In the genomic region with DNA sequence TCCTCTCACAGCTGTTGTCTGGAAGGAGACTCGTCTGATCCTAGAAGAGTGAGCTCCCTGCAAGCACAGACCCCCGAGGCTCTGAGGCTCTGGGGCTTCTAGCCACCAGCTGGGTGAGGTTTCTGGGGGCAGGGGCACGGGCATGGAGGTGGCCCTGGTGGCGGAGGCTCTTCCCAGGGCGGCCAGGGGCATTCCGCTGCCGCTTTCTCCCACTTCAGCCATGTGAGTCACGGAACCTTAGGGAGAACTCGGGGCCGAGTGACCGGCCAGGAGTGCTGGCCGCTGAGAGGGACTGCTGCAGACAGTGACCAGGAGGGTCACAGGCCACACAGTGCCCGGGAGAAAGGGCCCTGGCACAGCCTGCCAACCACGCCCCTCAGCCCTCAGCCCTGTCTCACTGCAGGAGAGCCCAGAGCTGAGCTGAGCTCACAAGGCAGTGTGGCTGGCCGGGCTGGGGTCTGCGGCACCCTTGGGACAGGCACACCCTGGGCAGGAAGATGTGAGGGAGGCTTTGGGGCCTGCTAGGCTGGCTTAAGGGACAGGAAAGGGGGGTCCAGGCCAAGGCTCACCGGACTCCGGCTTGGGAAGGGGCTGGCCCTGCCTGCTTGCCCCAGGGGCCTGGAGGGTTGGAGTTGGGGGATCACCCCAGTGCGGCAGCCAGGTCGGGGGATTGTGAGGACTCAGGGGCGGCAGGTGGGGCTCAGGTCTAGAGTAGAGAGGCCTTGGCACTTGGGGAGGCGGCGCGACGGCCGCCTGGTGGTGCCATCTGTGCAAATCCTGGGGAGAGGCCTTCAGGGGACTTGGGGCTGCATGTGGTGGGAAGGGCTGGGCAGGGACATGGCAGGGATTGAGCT, we compare ENCODE assay signal across 16 cellular contexts. TPM values are rescaled to one million over a fixed set of nuclear protein-coding genes. Genes with fewer than 3 reads are reported as not detected.
DNase-seq lines count a peak whose midpoint lies in the region; ATAC-seq, FAIRE-seq and TF ChIP-seq lines count a peak whose summit lies in the region.
"Had no signal": no experiment of that assay in that cellular context is flagged by ENCODE, and none has a peak within 500 bp of the region (broad histone marks: within the 10 kb centered on the region; RNA-seq: fewer than 3 reads in every experiment).

No MANE protein-coding gene starts in this region.

- H3K4me1 ChIP-seq in right lobe of liver, result no peaks in the 10 kb centered on the region
- no peaks in the 10 kb centered on the region for H3K4me1 ChIP-seq in HepG2 (ENCODE audit: insufficient read depth, low read length)
- peaks cover 0 to 3% of the 10 kb centered on the region in 2 donors for H3K4me1 ChIP-seq in aorta (ENCODE audit: control insufficient read depth in 1 of 2, insufficient read depth in 2 of 2, low read length in 2 of 2)
- H3K4me1 ChIP-seq: A549 had no signal

- no peak for ATAC-seq in right lobe of liver
- ATAC-seq in HepG2, result no peak
- ATAC-seq in left cardiac atrium, result no peak
- ATAC-seq in aorta (ENCODE audit: low FRiP score), result no peak
- ATAC-seq: A549, GM23338 had no signal

- BruUV-seq in HepG2 (replicated peaks; lab: Mats Ljungman, UMichigan), result no TSS peak

- peaks cover 6% of the 10 kb centered on the region for H3K36me3 Mint-ChIP-seq in nephron progenitor cell (ENCODE audit: low read depth)
- H3K36me3 Mint-ChIP-seq: CD4-positive, CD25-positive, alpha-beta regulatory T cell had no signal

- CTCF ChIA-PET in HepG2 (lab: Yijun Ruan, JAX; ENCODE audit: low intra/inter-chr PET ratio, low total read pairs), result no interaction called here

- no peak for FAIRE-seq in HepG2 (lab: Jason Lieb, UNC)
- FAIRE-seq: A549, GM12892 had no signal

- no peak for TF ChIP-seq CTCF in right lobe of liver (IDR thresholded peaks at IDR 0.05)
- no peak for TF ChIP-seq CTCF in HepG2 (CRISPR knock-in tag; IDR thresholded peaks at IDR 0.05)
- TF ChIP-seq CTCF in nephron progenitor cell (IDR thresholded peaks at IDR 0.05), result no peak
- TF ChIP-seq CTCF in lower leg skin (IDR thresholded peaks at IDR 0.05), result no peak

- H3K36me3 ChIP-seq in right lobe of liver, result no peaks in the 10 kb centered on the region
- H3K36me3 ChIP-seq in HepG2 (replicated peaks in 1 of 2; ENCODE audit: control insufficient read depth in 1 of 2, insufficient read depth in 2 of 2, low read length in 2 of 2), result no peaks in the 10 kb centered on the region
- H3K36me3 ChIP-seq in aorta (ENCODE audit: control insufficient read depth in 1 of 2, insufficient read depth in 2 of 2, low read length in 1 of 2), result no peaks in the 10 kb centered on the region

- DNase-seq in right lobe of liver (peak in 2 of 3 donors; percentile 10 to 48), HepG2 (ENCODE audit: low spot score) (no peak), left cardiac atrium (peak; percentile 13), nephron progenitor cell (peak; percentile 4), aorta (peak; percentile 38 to 65), GM03348 (ENCODE audit: low spot score) (no peak), NCI-H82 treated with DMSO at 0.1 percent for 48 hours (lab: John Stamatoyannopoulos, UW; ENCODE audit: unreplicated experiment) (no peak), lower leg skin (ENCODE audit: low spot score in 2 of 2) (no peak)
- DNase-seq: CD4-positive, CD25-positive, alpha-beta regulatory T cell; DMS79; NCI-H1436; NCI-H2029 treated with DMSO at 0.1 percent for 48 hours; NCI-H510A had no signal

- H3K4me2 ChIP-seq in HepG2 (ENCODE audit: low read depth, low read length), result no peak overlapping the region
- H3K4me2 ChIP-seq: A549, GM23338 had no signal

- H3K27me3 ChIP-seq in right lobe of liver (no peaks in the 10 kb centered on the region), HepG2 (ENCODE audit: control insufficient read depth in 1 of 2, insufficient read depth in 2 of 2, low read length in 2 of 2) (peaks cover 0 to 17% of the 10 kb centered on the region in 2 experiments; a peak in 4 of 5 replicates), aorta (ENCODE audit: control insufficient read depth in 1 of 2, insufficient read depth in 2 of 2, low read length in 1 of 2) (no peaks in the 10 kb centered on the region)

- POLR2A ChIA-PET in HepG2 (lab: Yijun Ruan, JAX), result no interaction called here

- no peak overlapping the region for H2AFZ ChIP-seq in HepG2 (ENCODE audit: low read length)
- H2AFZ ChIP-seq: GM23338 had no signal

- peaks cover 4% of the 10 kb centered on the region for H3K9me3 Mint-ChIP-seq in nephron progenitor cell
- H3K9me3 Mint-ChIP-seq: GM23338 had no signal

- in situ Hi-C loops in HepG2 (cut with HindIII; ENCODE audit: extremely low pct_ligation_motif_present, low pct_unique_long_range_greater_than_20kb), result no loop called here

- peaks cover 47% of the 10 kb centered on the region for H3K4me1 Mint-ChIP-seq in nephron progenitor cell
- H3K4me1 Mint-ChIP-seq: CD4-positive, CD25-positive, alpha-beta regulatory T cell; GM23338 had no signal

- no peaks in the 10 kb centered on the region for H3K79me2 ChIP-seq in HepG2 (ENCODE audit: insufficient read depth, low read length)

- H3K9me3 ChIP-seq in right lobe of liver (no peaks in the 10 kb centered on the region), HepG2 (ENCODE audit: low read length) (no peaks in the 10 kb centered on the region), aorta (ENCODE audit: control insufficient read depth, low read length) (no peaks in the 10 kb centered on the region)
- H3K9me3 ChIP-seq: A549 had no signal

- no peak overlapping the region for H3K27ac ChIP-seq in right lobe of liver
- H3K27ac ChIP-seq in HepG2 (ENCODE audit: extremely low read length, insufficient read depth, low read length), result no peak overlapping the region
- H3K27ac ChIP-seq in aorta (ENCODE audit: low read depth in 1 of 2, low read length in 2 of 2), result no peak overlapping the region
- H3K27ac ChIP-seq: A549 had no signal

- no peak overlapping the region for H3K27ac Mint-ChIP-seq in nephron progenitor cell
- H3K27ac Mint-ChIP-seq: CD4-positive, CD25-positive, alpha-beta regulatory T cell; GM23338 had no signal

- intact Hi-C loops in right lobe of liver (cut with DNase I), result no loop called here
- intact Hi-C loops in HepG2 (cut with micrococcal nuclease; ENCODE audit: unreplicated experiment), result no loop called here
- intact Hi-C loops in left cardiac atrium (cut with DNase I), result no loop called here
- intact Hi-C loops in aorta (cut with DNase I), result no loop called here
- intact Hi-C loops in lower leg skin (cut with DNase I; ENCODE audit: low total_unique reads), result no loop called here

- H3K9ac ChIP-seq in HepG2 (ENCODE audit: insufficient read depth, low read depth, low read length), result no peak overlapping the region

- TF ChIP-seq EP300 in HepG2 (IDR thresholded peaks at IDR 0.05; ENCODE audit: low read depth in 2 of 2, low read length in 2 of 2), result no peak
- no peak for TF ChIP-seq EP300 in HepG2 (CRISPR knock-in tag; IDR thresholded peaks at IDR 0.05; ENCODE audit: borderline replicate concordance)

- H3K4me3 Mint-ChIP-seq in nephron progenitor cell, result no peak overlapping the region
- H3K4me3 Mint-ChIP-seq: CD4-positive, CD25-positive, alpha-beta regulatory T cell; GM23338 had no signal

- TF ChIP-seq POLR2A in right lobe of liver (IDR thresholded peaks at IDR 0.05) (no peak), HepG2 (IDR thresholded peaks at IDR 0.05; ENCODE audit: insufficient read depth in 1 of 2, low read depth in 2 of 2, low read length in 2 of 2) (no peak), lower leg skin (IDR thresholded peaks at IDR 0.05) (no peak)

- no peaks in the 10 kb centered on the region for H4K20me1 ChIP-seq in HepG2 (ENCODE audit: insufficient read depth, low read length)

- WGBS in right lobe of liver (ENCODE audit: insufficient coverage, low coverage, low lambda C conversion rate, missing lambda C conversion rate), result 81% methylated on average over 8 of the region's 26 CpGs
- 47% methylated on average over 12 of the region's 26 CpGs for WGBS in HepG2 (ENCODE audit: low lambda C conversion rate)
- 76 to 85% methylated on average over 26 of the region's 26 CpGs for WGBS in aorta, 2 donors
- WGBS in lower leg skin, 2 donors, result 78 to 86% methylated on average over 20 to 24 of the region's 26 CpGs

- H3K4me3 ChIP-seq in right lobe of liver (no peak overlapping the region), HepG2 (replicated peaks in 1 of 3; ENCODE audit: insufficient read depth in 1 of 3, low read depth in 2 of 3, low read length in 3 of 3) (no peak overlapping the region), aorta (ENCODE audit: low read length in 2 of 2) (no peak overlapping the region), lower leg skin (ENCODE audit: low read depth, poor library complexity, severe bottlenecking) (no peak overlapping the region)
- H3K4me3 ChIP-seq: A549, GM23338 had no signal

- H3K27me3 Mint-ChIP-seq in nephron progenitor cell (ENCODE audit: low read depth, poor library complexity), result peaks cover 7% of the 10 kb centered on the region

- TF ChIP-seq RAD21 in HepG2 (CRISPR knock-in tag; IDR thresholded peaks at IDR 0.05), result no peak

RNA-seq across cellular contexts. Expression of gene MORN1, which starts 35.7 kb away (rescaled TPM):
- total RNA-seq in right lobe of liver (1 to 10 TPM; 3.1 to 7.1 (median 4.5) TPM), HepG2 (2016; rRNA removed; fragmentation: Illumina TruSeq; extraction: Trizol) (3.9 and 6.5 TPM in 2 replicates), left cardiac atrium (1 to 10 TPM; 3.7 to 4.9 TPM), aorta (10 to 100 TPM in 1 of 2 donors, 1 to 10 TPM in 1; 4.7 to 12.0 TPM), lower leg skin (1 to 10 TPM; 5.7 to 9.7 (median 7.1) TPM)
- total RNA-seq in HepG2 (2016; cell fraction: cytosol; rRNA removed; fragmentation: Illumina TruSeq; extraction: Trizol; ENCODE audit: low read depth), result 1.5 and 2.2 TPM in 2 replicates
- total RNA-seq in HepG2 (2016; cell fraction: insoluble cytoplasmic fraction; rRNA removed; fragmentation: Illumina TruSeq; extraction: Trizol), result 3.5 and 5.4 TPM in 2 replicates
- 1.7 and 1.8 TPM in 2 replicates for total RNA-seq in HepG2 (2016; cell fraction: membrane; rRNA removed; fragmentation: Illumina TruSeq; extraction: Trizol)
- 6.4 and 6.8 TPM in 2 replicates for total RNA-seq in HepG2 (2016; cell fraction: nucleus; rRNA removed; fragmentation: Illumina TruSeq; extraction: Trizol)
- polyA plus RNA-seq in HepG2 (2011; rRNA removed) (2.6 and 3.1 TPM in 2 replicates), aorta (1 to 10 TPM in 1 of 2 donors, under 1 TPM in 1; 0.50 to 9.0 TPM)
- polyA plus RNA-seq in HepG2 (2011; cell fraction: cytosol; rRNA removed), result 2.5 and 3.1 TPM in 2 replicates
- polyA plus RNA-seq in HepG2 (2011; cell fraction: nucleus; rRNA removed), result 7.8 and 8.8 TPM in 2 replicates
- 1.3 and 1.7 TPM in 2 replicates for polyA plus RNA-seq in HepG2 (2012)
- polyA plus RNA-seq in HepG2 (2016; cell fraction: cytosol; fragmentation: Illumina TruSeq; extraction: Trizol; ENCODE audit: low read depth), result 0.84 and 1.9 TPM in 2 replicates
- 2.3 and 3.3 TPM in 2 replicates for polyA plus RNA-seq in HepG2 (2016; cell fraction: insoluble cytoplasmic fraction; fragmentation: Illumina TruSeq; extraction: Trizol; ENCODE audit: low read depth)
- 0.73 and 1.3 TPM in 2 replicates for polyA plus RNA-seq in HepG2 (2016; cell fraction: membrane; fragmentation: Illumina TruSeq; extraction: Trizol; ENCODE audit: low read depth)
- 8.2 and 9.2 TPM in 2 replicates for polyA plus RNA-seq in HepG2 (2016; cell fraction: nucleus; fragmentation: Illumina TruSeq; extraction: Trizol; ENCODE audit: insufficient read depth, low read depth)
- 6.7 and 28.4 TPM in 2 replicates for polyA minus RNA-seq in HepG2 (2011; rRNA and poly(A)+ RNA removed; ENCODE audit: low replicate concordance)
- polyA minus RNA-seq in HepG2 (2011; cell fraction: cytosol; rRNA and poly(A)+ RNA removed), result 1.3 and 3.0 TPM in 2 replicates
- polyA minus RNA-seq in HepG2 (2011; cell fraction: nucleus; rRNA and poly(A)+ RNA removed), result 7.5 and 8.9 TPM in 2 replicates

RNA-seq across cellular contexts. Expression of gene RER1, which starts 36.0 kb away (rescaled TPM):
- total RNA-seq in right lobe of liver, result 100 to 1,000 TPM in 4 of 6 experiments, 10 to 100 TPM in 2; 76.5 to 166 (median 122) TPM
- total RNA-seq in HepG2 (2016; rRNA removed; fragmentation: Illumina TruSeq; extraction: Trizol), result 83.9 and 128 TPM in 2 replicates
- 51.3 and 72.8 TPM in 2 replicates for total RNA-seq in HepG2 (2016; cell fraction: cytosol; rRNA removed; fragmentation: Illumina TruSeq; extraction: Trizol; ENCODE audit: low read depth)
- 89.5 and 137 TPM in 2 replicates for total RNA-seq in HepG2 (2016; cell fraction: insoluble cytoplasmic fraction; rRNA removed; fragmentation: Illumina TruSeq; extraction: Trizol)
- total RNA-seq in HepG2 (2016; cell fraction: membrane; rRNA removed; fragmentation: Illumina TruSeq; extraction: Trizol), result 77.4 and 86.1 TPM in 2 replicates
- total RNA-seq in HepG2 (2016; cell fraction: nucleus; rRNA removed; fragmentation: Illumina TruSeq; extraction: Trizol), result 76.0 and 95.5 TPM in 2 replicates
- 135 and 164 TPM in 2 replicates for polyA plus RNA-seq in HepG2 (2011; rRNA removed)
- polyA plus RNA-seq in HepG2 (2011; cell fraction: cytosol; rRNA removed), result 82.7 and 131 TPM in 2 replicates
- 155 and 197 TPM in 2 replicates for polyA plus RNA-seq in HepG2 (2011; cell fraction: nucleus; rRNA removed)
- polyA plus RNA-seq in HepG2 (2012), result 64.5 and 73.8 TPM in 2 replicates
- polyA plus RNA-seq in HepG2 (2016; cell fraction: cytosol; fragmentation: Illumina TruSeq; extraction: Trizol; ENCODE audit: low read depth), result 84.3 and 98.6 TPM in 2 replicates
- 87.8 and 97.0 TPM in 2 replicates for polyA plus RNA-seq in HepG2 (2016; cell fraction: insoluble cytoplasmic fraction; fragmentation: Illumina TruSeq; extraction: Trizol; ENCODE audit: low read depth)
- polyA plus RNA-seq in HepG2 (2016; cell fraction: membrane; fragmentation: Illumina TruSeq; extraction: Trizol; ENCODE audit: low read depth), result 69.1 and 85.3 TPM in 2 replicates
- polyA plus RNA-seq in HepG2 (2016; cell fraction: nucleus; fragmentation: Illumina TruSeq; extraction: Trizol; ENCODE audit: insufficient read depth, low read depth), result 191 and 194 TPM in 2 replicates
- polyA minus RNA-seq in HepG2 (2011; rRNA and poly(A)+ RNA removed; ENCODE audit: low replicate concordance), result 95.9 and 234 TPM in 2 replicates
- 32.9 and 45.5 TPM in 2 replicates for polyA minus RNA-seq in HepG2 (2011; cell fraction: cytosol; rRNA and poly(A)+ RNA removed)
- 23.3 and 29.3 TPM in 2 replicates for polyA minus RNA-seq in HepG2 (2011; cell fraction: nucleus; rRNA and poly(A)+ RNA removed)
- 100 to 1,000 TPM in 1 of 2 donors, 10 to 100 TPM in 1; 96.2 to 105 TPM for total RNA-seq in left cardiac atrium
- total RNA-seq in aorta, result 10 to 100 TPM; 91.0 to 99.8 TPM
- 10 to 100 TPM; 41.1 to 75.8 TPM for polyA plus RNA-seq in aorta
- total RNA-seq in lower leg skin, result 100 to 1,000 TPM in 1 of 4 donors, 10 to 100 TPM in 3; 67.4 to 114 (median 70.7) TPM

RNA-seq across cellular contexts. Expression of gene PEX10, which starts 56.7 kb away (rescaled TPM):
- total RNA-seq in right lobe of liver, result 10 to 100 TPM in 3 of 6 experiments, 1 to 10 TPM in 3; 7.4 to 24.3 (median 10.5) TPM
- 38.3 and 39.6 TPM in 2 replicates for total RNA-seq in HepG2 (2016; rRNA removed; fragmentation: Illumina TruSeq; extraction: Trizol)
- total RNA-seq in HepG2 (2016; cell fraction: cytosol; rRNA removed; fragmentation: Illumina TruSeq; extraction: Trizol; ENCODE audit: low read depth), result 20.2 and 25.8 TPM in 2 replicates
- total RNA-seq in HepG2 (2016; cell fraction: insoluble cytoplasmic fraction; rRNA removed; fragmentation: Illumina TruSeq; extraction: Trizol), result 37.8 and 38.9 TPM in 2 replicates
- total RNA-seq in HepG2 (2016; cell fraction: membrane; rRNA removed; fragmentation: Illumina TruSeq; extraction: Trizol), result 53.4 and 59.7 TPM in 2 replicates
- 27.1 and 27.5 TPM in 2 replicates for total RNA-seq in HepG2 (2016; cell fraction: nucleus; rRNA removed; fragmentation: Illumina TruSeq; extraction: Trizol)
- polyA plus RNA-seq in HepG2 (2011; rRNA removed), result 16.1 and 21.0 TPM in 2 replicates
- polyA plus RNA-seq in HepG2 (2011; cell fraction: cytosol; rRNA removed), result 16.3 and 20.9 TPM in 2 replicates
- polyA plus RNA-seq in HepG2 (2011; cell fraction: nucleus; rRNA removed), result 49.0 and 57.5 TPM in 2 replicates
- polyA plus RNA-seq in HepG2 (2012), result 13.3 and 14.5 TPM in 2 replicates
- polyA plus RNA-seq in HepG2 (2016; cell fraction: cytosol; fragmentation: Illumina TruSeq; extraction: Trizol; ENCODE audit: low read depth), result 27.1 and 37.0 TPM in 2 replicates
- 36.5 and 40.8 TPM in 2 replicates for polyA plus RNA-seq in HepG2 (2016; cell fraction: insoluble cytoplasmic fraction; fragmentation: Illumina TruSeq; extraction: Trizol; ENCODE audit: low read depth)
- polyA plus RNA-seq in HepG2 (2016; cell fraction: membrane; fragmentation: Illumina TruSeq; extraction: Trizol; ENCODE audit: low read depth), result 47.4 and 49.9 TPM in 2 replicates
- 44.7 and 46.3 TPM in 2 replicates for polyA plus RNA-seq in HepG2 (2016; cell fraction: nucleus; fragmentation: Illumina TruSeq; extraction: Trizol; ENCODE audit: insufficient read depth, low read depth)
- polyA minus RNA-seq in HepG2 (2011; rRNA and poly(A)+ RNA removed; ENCODE audit: low replicate concordance), result 15.3 and 46.5 TPM in 2 replicates
- polyA minus RNA-seq in HepG2 (2011; cell fraction: cytosol; rRNA and poly(A)+ RNA removed), result 9.7 and 12.0 TPM in 2 replicates
- 18.4 and 20.1 TPM in 2 replicates for polyA minus RNA-seq in HepG2 (2011; cell fraction: nucleus; rRNA and poly(A)+ RNA removed)
- total RNA-seq in left cardiac atrium, result 10 to 100 TPM; 12.3 to 14.5 TPM
- 10 to 100 TPM in 1 of 2 donors, 1 to 10 TPM in 1; 9.8 to 13.1 TPM for total RNA-seq in aorta
- polyA plus RNA-seq in aorta, result 10 to 100 TPM in 1 of 2 donors, 1 to 10 TPM in 1; 4.0 to 15.3 TPM
- total RNA-seq in lower leg skin, result 10 to 100 TPM; 18.3 to 35.9 (median 27.7) TPM

Comparison
In these comparisons a context has a peak if more than half of its experiments do, and no peak if none do; other contexts are left out.
1. DNase-seq: peak in right lobe of liver (2 of 3), left cardiac atrium (single experiment), nephron progenitor cell (single experiment) and aorta (2 of 2); none in HepG2 (single experiment), GM03348 (single experiment), NCI-H82 treated with DMSO at 0.1 percent for 48 hours (single experiment) and lower leg skin (0 of 2).